1 cellular context compared by ENCODE assay signal in genomic region chr2:172428841-172429173, GRCh38.
TF ChIP-seq lines count a peak whose summit lies in the region.

No MANE protein-coding gene starts in this region.

TF ChIP-seq in SK-N-SH, 30 proteins besides CTCF, POLR2A, EP300 and RAD21 (continued from another document):
- TF ChIP-seq REST (IDR thresholded peaks at IDR 0.05; ENCODE audit: low read depth, low read length), result no peak
- TF ChIP-seq FOSL2 (IDR thresholded peaks at IDR 0.05; ENCODE audit: borderline replicate concordance, low read depth), result no peak
- no peak for TF ChIP-seq GATA2 (CRISPR knock-in tag; IDR thresholded peaks at IDR 0.05)
- no peak for TF ChIP-seq RCOR1 (IDR thresholded peaks at IDR 0.05; ENCODE audit: low read length)
- no peak for TF ChIP-seq NFIC (IDR thresholded peaks at IDR 0.05; ENCODE audit: borderline replicate concordance)
- no peak for TF ChIP-seq JUND (IDR thresholded peaks at IDR 0.05)
- TF ChIP-seq IRF3 (IDR thresholded peaks at IDR 0.05; ENCODE audit: low read depth, low read length), result no peak
